ENCODE assay signal across 9 cellular contexts in genomic region chr9:35605336-35606137, GRCh38. TPM values are rescaled to one million over a fixed set of nuclear protein-coding genes. Genes with fewer than 3 reads are reported as not detected.
DNase-seq lines count a peak whose midpoint lies in the region; FAIRE-seq and TF ChIP-seq lines count a peak whose summit lies in the region.
"Had no signal": no experiment of that assay in that cellular context is flagged by ENCODE, and none has a peak within 500 bp of the region (broad histone marks: within the 10 kb centered on the region; RNA-seq: fewer than 3 reads in every experiment).

No MANE protein-coding gene starts in this region.

- no peaks in the 10 kb centered on the region for H3K27me3 ChIP-seq in ascending aorta
- peaks cover 6% of the 10 kb centered on the region for H3K27me3 ChIP-seq in iPS-15b (ENCODE audit: control insufficient read depth, insufficient read depth, low read length)
- H3K27me3 ChIP-seq in small intestine (ENCODE audit: control insufficient read depth in 2 of 2, insufficient read depth in 2 of 2, low read length in 2 of 2): no peaks in the 10 kb centered on the region

- peak overlapping the region; percentile 58 for H3K4me3 ChIP-seq in HFF-Myc (replicated peaks; ENCODE audit: low read depth, low read length)
- H3K4me3 ChIP-seq in ascending aorta: peak overlapping the region; percentile 92 to 97
- H3K4me3 ChIP-seq in iPS-15b (ENCODE audit: low read depth, low read length): peak overlapping the region; percentile 79
- H3K4me3 ChIP-seq in small intestine (ENCODE audit: low read depth in 1 of 2, low read length in 2 of 2): peak overlapping the region; percentile 85 to 88

- DNase-seq in NCI-H1417 (lab: John Stamatoyannopoulos, UW): peak in 2 of 3 experiments; percentile 28 to 56
- DNase-seq in NCI-H1417 treated with DMSO at 0.1 percent for 48 hours (lab: John Stamatoyannopoulos, UW): no peak
- no peak for DNase-seq in HFF-Myc (ENCODE audit: extremely low read depth, low read depth)
- peak; percentile 56 for DNase-seq in NCI-H69 (lab: John Stamatoyannopoulos, UW)
- no peak for DNase-seq in ascending aorta (ENCODE audit: low spot score in 2 of 2)
- peak; percentile 27 for DNase-seq in small intestine
- no peak for DNase-seq in NCI-H2196 treated with DMSO at 0.1 percent for 48 hours (lab: John Stamatoyannopoulos, UW; ENCODE audit: unreplicated experiment)

- peaks cover 14 to 21% of the 10 kb centered on the region in 2 donors for H3K4me1 ChIP-seq in ascending aorta
- peaks cover 2% of the 10 kb centered on the region for H3K4me1 ChIP-seq in iPS-15b (ENCODE audit: control insufficient read depth, insufficient read depth, low read length)
- H3K4me1 ChIP-seq in small intestine (ENCODE audit: control insufficient read depth in 2 of 2, insufficient read depth in 1 of 2, low read depth in 1 of 2, low read length in 1 of 2): no peaks in the 10 kb centered on the region

- intact Hi-C loops in ascending aorta (cut with DNase I): loop anchor here (2.0 to 5.0 kb wide), 5 partner anchors 51 to 491 kb away; partner anchors contain the start of genes ATOSB, GBA2, RGP1 and TPM2

- no peak for FAIRE-seq in small intestine (lab: Jason Lieb, UNC)
- FAIRE-seq: G401.6 had no signal

- 0 to 1% (median 0%) methylated on average over 36 to 80 of the region's 80 CpGs for WGBS in small intestine, 3 donors

- H3K36me3 ChIP-seq in ascending aorta (peaks cover 23 to 28% of the 10 kb centered on the region in 2 donors), iPS-15b (ENCODE audit: control insufficient read depth, insufficient read depth, low read length) (peaks cover 13% of the 10 kb centered on the region), small intestine (ENCODE audit: control insufficient read depth in 2 of 2, insufficient read depth in 2 of 2, low read length in 2 of 2) (peaks cover 0 to 11% of the 10 kb centered on the region in 2 donors)

- H3K27ac ChIP-seq in ascending aorta: peak overlapping the region; percentile 70 to 95
- H3K27ac ChIP-seq in small intestine (ENCODE audit: low read depth in 1 of 2, low read length in 1 of 2): peak overlapping the region; percentile 23 to 76

- no peak overlapping the region for H3K9ac ChIP-seq in iPS-15b (ENCODE audit: low read depth, low read length)

- no peaks in the 10 kb centered on the region for H3K9me3 ChIP-seq in ascending aorta
- H3K9me3 ChIP-seq in iPS-15b (ENCODE audit: control insufficient read depth, insufficient read depth, low read length): no peaks in the 10 kb centered on the region
- H3K9me3 ChIP-seq in small intestine (ENCODE audit: control insufficient read depth, low read depth): no peaks in the 10 kb centered on the region

- TF ChIP-seq CTCF in HFF-Myc (IDR thresholded peaks at IDR 0.05; ENCODE audit: low read depth, low read length, missing control alignments) (no peak), ascending aorta (IDR thresholded peaks at IDR 0.05) (no peak)

RNA-seq across cellular contexts. Expression of gene TESK1, which starts 0.5 kb away (rescaled TPM):
- total RNA-seq in ascending aorta: 70.2 TPM
- polyA plus RNA-seq in small intestine: 10 to 100 TPM; 22.4 to 53.0 (median 42.4) TPM

RNA-seq across cellular contexts. Expression of gene CD72, which starts 12.7 kb away (rescaled TPM):
- total RNA-seq in ascending aorta: not detected
- 1 to 10 TPM in 2 of 3 donors, under 1 TPM in 1; 0.54 to 2.3 (median 1.6) TPM for polyA plus RNA-seq in small intestine

RNA-seq across cellular contexts. Expression of gene SIT1, which starts 45.2 kb away (rescaled TPM):
- total RNA-seq in ascending aorta: not detected
- polyA plus RNA-seq in small intestine: 1 to 10 TPM in 2 of 3 donors, under 1 TPM in 1; 0.89 to 5.9 (median 1.7) TPM

RNA-seq across cellular contexts. Expression of gene RMRP, which starts 52.3 kb away (rescaled TPM):
- total RNA-seq in ascending aorta: 17,070 TPM
- 100 to 1,000 TPM in 1 of 3 donors, not detected in 2; 269 TPM for polyA plus RNA-seq in small intestine

RNA-seq across cellular contexts. Expression of gene CCDC107, which starts 52.6 kb away (rescaled TPM):
- 67.6 TPM for total RNA-seq in ascending aorta
- polyA plus RNA-seq in small intestine: 10 to 100 TPM; 21.3 to 49.0 (median 33.2) TPM

Comparison
In these comparisons a context has a peak if more than half of its experiments do, and no peak if none do; other contexts are left out.
1. DNase-seq: peak in NCI-H1417 (2 of 3), NCI-H69 (single experiment) and small intestine (single experiment); none in NCI-H1417 treated with DMSO at 0.1 percent for 48 hours (single experiment), HFF-Myc (single experiment), ascending aorta (0 of 2) and NCI-H2196 treated with DMSO at 0.1 percent for 48 hours (single experiment).
2. Peak in every context shown above with its lines, with median percentiles within 50 percentile points of each other: H3K4me3 ChIP-seq.